In genomic region chr11:67644042-67644441, GRCh38 we compare ENCODE assay signal across 9 cellular contexts. TPM values are rescaled to one million over a fixed set of nuclear protein-coding genes. Genes with fewer than 3 reads are reported as not detected.
DNase-seq lines count a peak whose midpoint lies in the region; ATAC-seq and TF ChIP-seq lines count a peak whose summit lies in the region.
"Had no signal": no experiment of that assay in that cellular context is flagged by ENCODE, and none has a peak within 500 bp of the region (broad histone marks: within the 10 kb centered on the region; RNA-seq: fewer than 3 reads in every experiment).

No MANE protein-coding gene starts in this region.

- H3K27ac ChIP-seq in GM23248 = no peak overlapping the region
- no peak overlapping the region for H3K27ac ChIP-seq in hepatocyte
- H3K27ac ChIP-seq in vagina = no peak overlapping the region
- H3K27ac ChIP-seq in Peyer's patch = no peak overlapping the region
- H3K27ac ChIP-seq: ascending aorta had no signal

- H3K9ac ChIP-seq in GM23248 = no peak overlapping the region

- no peak for TF ChIP-seq CTCF in hepatocyte (IDR thresholded peaks at IDR 0.05; ENCODE audit: poor library complexity)
- no peak for TF ChIP-seq CTCF in vagina (IDR thresholded peaks at IDR 0.05)
- TF ChIP-seq CTCF in Peyer's patch (IDR thresholded peaks at IDR 0.05) = peak in 3 of 6 experiments; percentile 41 to 45 (median 42)

- no peaks in the 10 kb centered on the region for H3K79me2 ChIP-seq in GM23248 (ENCODE audit: insufficient read depth)
- H3K79me2 ChIP-seq in hepatocyte = no peaks in the 10 kb centered on the region

- H2AFZ ChIP-seq in GM23248 (no peak overlapping the region), hepatocyte (no peak overlapping the region)

- ATAC-seq in GM21423 (IDR thresholded peaks at IDR 0.05; ENCODE audit: unreplicated experiment) = no peak
- ATAC-seq in HG02759 (IDR thresholded peaks at IDR 0.05; ENCODE audit: unreplicated experiment) = no peak

- H3K36me3 ChIP-seq in GM23248 (ENCODE audit: low read depth) (no peaks in the 10 kb centered on the region), hepatocyte (replicated peaks; ENCODE audit: insufficient read depth, low read depth) (no peaks in the 10 kb centered on the region), vagina (no peaks in the 10 kb centered on the region), Peyer's patch (no peaks in the 10 kb centered on the region)
- H3K36me3 ChIP-seq: ascending aorta had no signal

- no peaks in the 10 kb centered on the region for H3F3A ChIP-seq in GM23248 (ENCODE audit: insufficient read depth)

- H3K4me1 ChIP-seq in GM23248 (ENCODE audit: insufficient read depth) = no peaks in the 10 kb centered on the region
- H3K4me1 ChIP-seq in hepatocyte (ENCODE audit: insufficient read depth) = no peaks in the 10 kb centered on the region
- no peaks in the 10 kb centered on the region for H3K4me1 ChIP-seq in vagina
- peaks cover 0 to 35% (median 33%) of the 10 kb centered on the region in 4 donors for H3K4me1 ChIP-seq in Peyer's patch
- H3K4me1 ChIP-seq: ascending aorta had no signal

- intact Hi-C loops in vagina (cut with DNase I) = no loop called here

- H3K9me3 ChIP-seq in GM23248 (ENCODE audit: low read depth) = no peaks in the 10 kb centered on the region
- no peaks in the 10 kb centered on the region for H3K9me3 ChIP-seq in hepatocyte (ENCODE audit: low read depth)
- no peaks in the 10 kb centered on the region for H3K9me3 ChIP-seq in vagina
- no peaks in the 10 kb centered on the region for H3K9me3 ChIP-seq in Peyer's patch
- H3K9me3 ChIP-seq: ascending aorta had no signal

- TF ChIP-seq POLR2A in vagina (IDR thresholded peaks at IDR 0.05) (no peak), Peyer's patch (IDR thresholded peaks at IDR 0.05) (no peak)

- H4K20me1 ChIP-seq in GM23248 (ENCODE audit: insufficient read depth) (no peaks in the 10 kb centered on the region), hepatocyte (ENCODE audit: insufficient read depth, poor library complexity, severe bottlenecking) (no peaks in the 10 kb centered on the region)

- H3K9me2 ChIP-seq in GM23248 (ENCODE audit: insufficient read depth) = no peaks in the 10 kb centered on the region
- no peaks in the 10 kb centered on the region for H3K9me2 ChIP-seq in hepatocyte (replicated peaks; ENCODE audit: insufficient read depth)

- DNase-seq in DMS53 (lab: John Stamatoyannopoulos, UW) (peak; percentile 75), GM23248 (peak; percentile 20), RPMI7951 (ENCODE audit: low read depth) (peak; percentile 19), hepatocyte (ENCODE audit: low spot score) (peak; percentile 22), vagina (ENCODE audit: extremely low spot score in 2 of 2) (no peak), Peyer's patch (no peak)

- in situ Hi-C loops in GM23248 (cut with MboI) = no loop called here

- H3K27me3 ChIP-seq in GM23248 (replicated peaks; ENCODE audit: insufficient read depth) (peaks cover 8% of the 10 kb centered on the region; the same call in 1 of the 2 replicates), hepatocyte (no peaks in the 10 kb centered on the region), vagina (no peaks in the 10 kb centered on the region), Peyer's patch (no peaks in the 10 kb centered on the region)

- H3K4me2 ChIP-seq in GM23248 (ENCODE audit: unreplicated experiment) (no peak overlapping the region), hepatocyte (no peak overlapping the region)

- 76 to 83% methylated on average over 5 of the region's 5 CpGs for WGBS in GM23248 (ENCODE audit: low coverage in 1 of 2, low lambda C conversion rate in 2 of 2, missing lambda C conversion rate in 2 of 2), 2 experiments
- WGBS in hepatocyte (ENCODE audit: low lambda C conversion rate, missing lambda C conversion rate) = 89% methylated on average over 5 of the region's 5 CpGs

- no peak overlapping the region for H3K4me3 ChIP-seq in GM23248
- H3K4me3 ChIP-seq in hepatocyte = no peak overlapping the region
- H3K4me3 ChIP-seq in vagina = no peak overlapping the region
- no peak overlapping the region for H3K4me3 ChIP-seq in Peyer's patch
- H3K4me3 ChIP-seq: ascending aorta had no signal

RNA-seq across cellular contexts. Expression of gene TBX10, which starts 4.5 kb away (rescaled TPM):
- total RNA-seq in GM23248 (2014; rRNA removed; shearing (Covaris generic)) = not detected in 2 replicates
- polyA plus RNA-seq in GM23248 (2016; fragmentation: Nextera tagmentation; extraction: Ambion mirVana) (not detected in 2 replicates), hepatocyte (0.34 TPM in 1 of 2 replicates, not detected in the other)
- not detected in 2 replicates for total RNA-seq in RPMI7951 (2014; rRNA removed; shearing (Covaris generic))
- total RNA-seq in hepatocyte (0.70 TPM in 1 of 2 replicates, not detected in the other), vagina (not detected), Peyer's patch (10 to 100 TPM in 3 of 4 donors, not detected in 1; 16.9 to 82.5 (median 64.1) TPM)
- total RNA-seq: ascending aorta had no signal

RNA-seq across cellular contexts. Expression of gene ACY3, which starts 6.5 kb away (rescaled TPM):
- total RNA-seq in GM23248 (2014; rRNA removed; shearing (Covaris generic)) = not detected in 2 replicates
- not detected in 2 replicates for polyA plus RNA-seq in GM23248 (2016; fragmentation: Nextera tagmentation; extraction: Ambion mirVana)
- 0.96 TPM in 1 of 2 replicates, not detected in the other for total RNA-seq in RPMI7951 (2014; rRNA removed; shearing (Covaris generic))
- 9.5 and 15.4 TPM in 2 replicates for total RNA-seq in hepatocyte
- 18.7 and 20.9 TPM in 2 replicates for polyA plus RNA-seq in hepatocyte
- not detected for total RNA-seq in vagina
- total RNA-seq in Peyer's patch = 100 to 1,000 TPM in 2 of 4 donors, 10 to 100 TPM in 2; 12.4 to 176 (median 105) TPM
- total RNA-seq: ascending aorta had no signal

RNA-seq across cellular contexts. Expression of gene NUDT8, which starts 14.3 kb away (rescaled TPM):
- total RNA-seq in GM23248 (2014; rRNA removed; shearing (Covaris generic)) = 2.0 and 4.8 TPM in 2 replicates
- polyA plus RNA-seq in GM23248 (2016; fragmentation: Nextera tagmentation; extraction: Ambion mirVana) (4.1 TPM in 2 replicates), hepatocyte (28.7 and 29.2 TPM in 2 replicates)
- total RNA-seq in RPMI7951 (2014; rRNA removed; shearing (Covaris generic)) = 7.2 and 11.6 TPM in 2 replicates
- total RNA-seq in hepatocyte (12.9 and 13.6 TPM in 2 replicates), vagina (23.8 TPM), Peyer's patch (10 to 100 TPM in 3 of 4 donors, 1 to 10 TPM in 1; 5.0 to 64.1 (median 45.4) TPM)

RNA-seq across cellular contexts. Expression of gene ALDH3B2, which starts 30.4 kb away (rescaled TPM):
- total RNA-seq in GM23248 (2014; rRNA removed; shearing (Covaris generic)) = not detected in 2 replicates
- polyA plus RNA-seq in GM23248 (2016; fragmentation: Nextera tagmentation; extraction: Ambion mirVana) (not detected in 2 replicates), hepatocyte (0.61 and 1.6 TPM in 2 replicates)
- total RNA-seq in RPMI7951 (2014; rRNA removed; shearing (Covaris generic)) = not detected in 2 replicates
- total RNA-seq in hepatocyte (0.80 and 2.5 TPM in 2 replicates), vagina (19.9 TPM), Peyer's patch (not detected)
- total RNA-seq: ascending aorta had no signal

RNA-seq across cellular contexts. Expression of gene NDUFV1, which starts 37.3 kb away (rescaled TPM):
- 168 and 209 TPM in 2 replicates for total RNA-seq in GM23248 (2014; rRNA removed; shearing (Covaris generic))
- polyA plus RNA-seq in GM23248 (2016; fragmentation: Nextera tagmentation; extraction: Ambion mirVana) = 136 TPM in 2 replicates
- 203 and 251 TPM in 2 replicates for total RNA-seq in RPMI7951 (2014; rRNA removed; shearing (Covaris generic))
- 163 and 194 TPM in 2 replicates for total RNA-seq in hepatocyte
- 226 and 239 TPM in 2 replicates for polyA plus RNA-seq in hepatocyte
- 254 TPM for total RNA-seq in vagina
- 100 to 1,000 TPM; 297 to 532 (median 329) TPM for total RNA-seq in Peyer's patch

Comparison
In these comparisons a context has a peak if more than half of its experiments do, and no peak if none do; other contexts are left out.
1. DNase-seq: peak in DMS53 (single experiment), GM23248 (single experiment), RPMI7951 (single experiment) and hepatocyte (single experiment); none in vagina (0 of 2) and Peyer's patch (0 of 3).